ENCODE assay signal across 18 cellular contexts in the genomic region with DNA sequence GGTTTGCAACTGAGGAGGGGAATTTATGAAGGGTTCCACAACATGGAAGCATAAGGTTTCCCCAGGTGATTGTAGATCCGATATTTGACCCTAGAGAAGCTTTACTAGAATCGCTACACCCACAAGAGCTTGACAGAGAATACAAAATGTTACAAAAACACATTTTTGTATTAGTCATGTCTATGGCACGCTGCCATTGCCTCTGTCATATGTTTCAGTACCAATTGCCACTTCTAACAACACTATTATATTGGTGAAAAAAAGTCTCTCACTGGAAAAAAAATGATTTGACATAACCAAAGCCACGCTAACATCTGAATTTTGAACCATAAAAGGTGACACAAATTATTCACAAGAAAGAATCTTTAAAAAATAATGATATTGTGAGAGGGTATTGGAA.
A peak's percentile ranks its signal among the peaks of the same experiment; 100 is the strongest.
DNase-seq lines count a peak whose midpoint lies in the region; ATAC-seq and TF ChIP-seq lines count a peak whose summit lies in the region.
"Had no signal": no experiment of that assay in that cellular context is flagged by ENCODE, and none has a peak within 500 bp of the region (broad histone marks: within the 10 kb centered on the region; RNA-seq: fewer than 3 reads in every experiment).

No MANE protein-coding gene starts in this region.

- intact Hi-C loops in IMR-90 (cut with micrococcal nuclease), result no loop called here
- intact Hi-C loops in body of pancreas (cut with DNase I), result no loop called here
- intact Hi-C loops in right lobe of liver (cut with DNase I), result no loop called here
- intact Hi-C loops in activated CD4-positive, alpha-beta memory T cell treated with anti-CD3 and anti-CD28 coated beads for 36 hours (cut with micrococcal nuclease), result no loop called here

- DNase-seq in IMR-90, result peak; percentile 41
- DNase-seq in body of pancreas, result peak in 3 of 4 donors; percentile 10 to 20 (median 18)
- peak in 1 of 3 donors; percentile 49 for DNase-seq in right lobe of liver
- no peak for DNase-seq in activated naive CD4-positive, alpha-beta T cell treated with anti-CD3 and anti-CD28 coated beads, Interleukin-2, amount 10 ng/mL, durations not matched to agents 7 days and 5 days
- no peak for DNase-seq in WTC11 (ENCODE audit: low spot score)
- DNase-seq in activated CD4-positive, alpha-beta memory T cell treated with anti-CD3 and anti-CD28 coated beads for 36 hours, result no peak
- DNase-seq in putamen (ENCODE audit: low spot score), result no peak
- DNase-seq: activated CD4-positive, alpha-beta T cell treated with anti-CD3 and anti-CD28 coated beads for 36 hours; GDM1; midbrain; NCI-H1105 treated with DMSO at 0.1 percent for 48 hours; uterus had no signal

- no peak overlapping the region for H2AK9ac ChIP-seq in IMR-90 (replicated peaks; ENCODE audit: low read depth, low read length, poor library complexity)

- H2BK120ac ChIP-seq in IMR-90 (ENCODE audit: low read depth, low read length), result no peak overlapping the region

- TF ChIP-seq POLR2A in IMR-90 (IDR thresholded peaks at IDR 0.05; ENCODE audit: low read depth, low read length) (no peak), body of pancreas (IDR thresholded peaks at IDR 0.05) (no peak), right lobe of liver (IDR thresholded peaks at IDR 0.05) (no peak)

- H3K4me3 ChIP-seq in ACC112 (ENCODE audit: low read depth, low read length) (peak overlapping the region; percentile 11; the same call in 1 of the 2 replicates), IMR-90 (ENCODE audit: insufficient read depth, low read depth, low read length) (no peak overlapping the region), body of pancreas (no peak overlapping the region), right lobe of liver (no peak overlapping the region)
- H3K4me3 ChIP-seq: BLaER1, coronary artery, heart left ventricle, psoas muscle, uterus had no signal

- H3K9me3 Mint-ChIP-seq in activated naive CD4-positive, alpha-beta T cell treated with anti-CD3 and anti-CD28 coated beads, Interleukin-2, amount 10 ng/mL, durations not matched to agents 7 days and 5 days, result no peaks in the 10 kb centered on the region
- no peaks in the 10 kb centered on the region for H3K9me3 Mint-ChIP-seq in WTC11
- H3K9me3 Mint-ChIP-seq in activated CD4-positive, alpha-beta memory T cell treated with anti-CD3 and anti-CD28 coated beads for 36 hours, result no peaks in the 10 kb centered on the region
- H3K9me3 Mint-ChIP-seq: activated T-helper 1 cell treated with anti-CD3 and anti-CD28 coated beads, Interleukin-12 subunit alpha, Interleukin-12 subunit beta, Interleukin-2, Interleukin-4 antibody, amounts not matched to agents 30 ng/mL and 10 ng/mL and 1 ng/mL, durations not matched to agents 14 hours and 24 hours and 36 hours had no signal

- no peak overlapping the region for H3K27ac Mint-ChIP-seq in activated naive CD4-positive, alpha-beta T cell treated with anti-CD3 and anti-CD28 coated beads, Interleukin-2, amount 10 ng/mL, durations not matched to agents 7 days and 5 days
- H3K27ac Mint-ChIP-seq in WTC11, result no peak overlapping the region
- H3K27ac Mint-ChIP-seq in activated CD4-positive, alpha-beta memory T cell treated with anti-CD3 and anti-CD28 coated beads for 36 hours, result no peak overlapping the region
- H3K27ac Mint-ChIP-seq: activated CD4-positive, alpha-beta T cell treated with anti-CD3 and anti-CD28 coated beads for 36 hours; activated T-helper 1 cell treated with anti-CD3 and anti-CD28 coated beads, Interleukin-12 subunit alpha, Interleukin-12 subunit beta, Interleukin-2, Interleukin-4 antibody, amounts not matched to agents 30 ng/mL and 10 ng/mL and 1 ng/mL, durations not matched to agents 14 hours and 24 hours and 36 hours had no signal

- H3K9me3 ChIP-seq in IMR-90 (ENCODE audit: control insufficient read depth, insufficient read depth, low read length) (no peaks in the 10 kb centered on the region), body of pancreas (no peaks in the 10 kb centered on the region), right lobe of liver (no peaks in the 10 kb centered on the region)
- H3K9me3 ChIP-seq: BLaER1, psoas muscle, uterus had no signal

- no peak for TF ChIP-seq CTCF in IMR-90 (conservative IDR thresholded peaks at IDR 0.05; ENCODE audit: low read depth, low read length)
- no peak for TF ChIP-seq CTCF in body of pancreas (IDR thresholded peaks at IDR 0.05)
- no peak for TF ChIP-seq CTCF in right lobe of liver (IDR thresholded peaks at IDR 0.05)
- TF ChIP-seq CTCF in WTC11 (IDR thresholded peaks at IDR 0.05), result no peak

- H3K79me1 ChIP-seq in IMR-90 (ENCODE audit: low read depth in 1 of 2, low read length in 2 of 2), result no peaks in the 10 kb centered on the region

- H3K4me1 ChIP-seq in ACC112 (ENCODE audit: control insufficient read depth, insufficient read depth, low read length, unreplicated experiment), result peaks cover 14% of the 10 kb centered on the region
- H3K4me1 ChIP-seq in IMR-90 (ENCODE audit: control insufficient read depth, insufficient read depth, low read length), result no peaks in the 10 kb centered on the region
- H3K4me1 ChIP-seq in body of pancreas, result no peaks in the 10 kb centered on the region
- H3K4me1 ChIP-seq in right lobe of liver, result peaks cover 0 to 6% (median 0%) of the 10 kb centered on the region in 4 donors
- H3K4me1 ChIP-seq: BLaER1, psoas muscle, uterus had no signal

- H3K27me3 Mint-ChIP-seq in activated naive CD4-positive, alpha-beta T cell treated with anti-CD3 and anti-CD28 coated beads, Interleukin-2, amount 10 ng/mL, durations not matched to agents 7 days and 5 days, result no peaks in the 10 kb centered on the region
- no peaks in the 10 kb centered on the region for H3K27me3 Mint-ChIP-seq in WTC11 (ENCODE audit: low read depth)
- H3K27me3 Mint-ChIP-seq in activated CD4-positive, alpha-beta memory T cell treated with anti-CD3 and anti-CD28 coated beads for 36 hours, result no peaks in the 10 kb centered on the region
- H3K27me3 Mint-ChIP-seq: activated CD4-positive, alpha-beta T cell treated with anti-CD3 and anti-CD28 coated beads for 36 hours had no signal

- no peak overlapping the region for H3K4me3 Mint-ChIP-seq in activated naive CD4-positive, alpha-beta T cell treated with anti-CD3 and anti-CD28 coated beads, Interleukin-2, amount 10 ng/mL, durations not matched to agents 7 days and 5 days
- H3K4me3 Mint-ChIP-seq in WTC11, result no peak overlapping the region
- H3K4me3 Mint-ChIP-seq in activated CD4-positive, alpha-beta memory T cell treated with anti-CD3 and anti-CD28 coated beads for 36 hours, result no peak overlapping the region
- H3K4me3 Mint-ChIP-seq: activated CD4-positive, alpha-beta T cell treated with anti-CD3 and anti-CD28 coated beads for 36 hours; activated T-helper 1 cell treated with anti-CD3 and anti-CD28 coated beads, Interleukin-12 subunit alpha, Interleukin-12 subunit beta, Interleukin-2, Interleukin-4 antibody, amounts not matched to agents 30 ng/mL and 10 ng/mL and 1 ng/mL, durations not matched to agents 14 hours and 24 hours and 36 hours had no signal

- no peak overlapping the region for H3K23ac ChIP-seq in IMR-90 (ENCODE audit: low read depth, low read length)

- no peak overlapping the region for H3K56ac ChIP-seq in IMR-90 (ENCODE audit: extremely low read depth, insufficient read depth, low read length)

- no peak overlapping the region for H2AK5ac ChIP-seq in IMR-90 (ENCODE audit: low read depth, low read length)

- no peaks in the 10 kb centered on the region for H3K9me1 ChIP-seq in IMR-90 (ENCODE audit: insufficient read depth, low read length)

- no peak for TF ChIP-seq RAD21 in IMR-90 (IDR thresholded peaks at IDR 0.05; ENCODE audit: low read length)

- no peak overlapping the region for H3K18ac ChIP-seq in IMR-90 (ENCODE audit: low read depth, low read length)

- H4K5ac ChIP-seq in IMR-90 (ENCODE audit: low read depth, low read length), result no peak overlapping the region

- H3K27me3 ChIP-seq in ACC112 (ENCODE audit: insufficient read depth, low read length) (no peaks in the 10 kb centered on the region), IMR-90 (ENCODE audit: control insufficient read depth, insufficient read depth, low read length) (no peaks in the 10 kb centered on the region), body of pancreas (no peaks in the 10 kb centered on the region), right lobe of liver (no peaks in the 10 kb centered on the region)
- H3K27me3 ChIP-seq: BLaER1, heart left ventricle, uterus had no signal

- H2BK20ac ChIP-seq in IMR-90 (ENCODE audit: low read depth, low read length), result no peak overlapping the region

- no peaks in the 10 kb centered on the region for H3K4me1 Mint-ChIP-seq in activated naive CD4-positive, alpha-beta T cell treated with anti-CD3 and anti-CD28 coated beads, Interleukin-2, amount 10 ng/mL, durations not matched to agents 7 days and 5 days
- H3K4me1 Mint-ChIP-seq in WTC11, result peaks cover 8% of the 10 kb centered on the region
- no peaks in the 10 kb centered on the region for H3K4me1 Mint-ChIP-seq in activated CD4-positive, alpha-beta memory T cell treated with anti-CD3 and anti-CD28 coated beads for 36 hours (ENCODE audit: low read depth)
- H3K4me1 Mint-ChIP-seq: activated CD4-positive, alpha-beta T cell treated with anti-CD3 and anti-CD28 coated beads for 36 hours had no signal

- no peaks in the 10 kb centered on the region for H4K20me1 ChIP-seq in IMR-90 (ENCODE audit: insufficient read depth, low read length)
- H4K20me1 ChIP-seq: BLaER1 had no signal

- H3K36me3 Mint-ChIP-seq in activated naive CD4-positive, alpha-beta T cell treated with anti-CD3 and anti-CD28 coated beads, Interleukin-2, amount 10 ng/mL, durations not matched to agents 7 days and 5 days, result no peaks in the 10 kb centered on the region
- H3K36me3 Mint-ChIP-seq in WTC11, result no peaks in the 10 kb centered on the region; the same call in 1 of the 2 replicates
- H3K36me3 Mint-ChIP-seq in activated CD4-positive, alpha-beta memory T cell treated with anti-CD3 and anti-CD28 coated beads for 36 hours, result no peaks in the 10 kb centered on the region

- H4K8ac ChIP-seq in IMR-90 (ENCODE audit: low read depth in 2 of 2, low read length in 2 of 2), result no peak overlapping the region

- no peak for ATAC-seq in IMR-90 (ENCODE audit: low read depth)
- no peak for ATAC-seq in body of pancreas
- peak; percentile 36 to 90 (median 76) for ATAC-seq in right lobe of liver
- no peak for ATAC-seq in WTC11
- ATAC-seq: activated CD4-positive, alpha-beta T cell treated with anti-CD3 and anti-CD28 coated beads for 36 hours; psoas muscle had no signal

- H3K36me3 ChIP-seq in ACC112 (ENCODE audit: insufficient read depth, low read length) (0 out of 2 replicates have a peak, but pooled peaks cover 3% of the 10 kb centered on the region), IMR-90 (ENCODE audit: control insufficient read depth, insufficient read depth, low read length) (no peaks in the 10 kb centered on the region), body of pancreas (replicated peaks in 1 of 2; ENCODE audit: insufficient read depth in 1 of 2, low read depth in 2 of 2) (no peaks in the 10 kb centered on the region), right lobe of liver (peaks cover 0 to 2% (median 0%) of the 10 kb centered on the region in 4 donors)
- H3K36me3 ChIP-seq: BLaER1, heart left ventricle, uterus had no signal

- CTCF ChIA-PET in IMR-90 (lab: Yijun Ruan, JAX) (interaction anchor here (2.2 kb wide), 1 partner anchor 21 kb away, joined by 5 read pairs; no protein-coding TSS in a partner anchor), WTC11 (lab: Charles Lee) (no interaction called here)
- CTCF ChIA-PET in activated naive CD4-positive, alpha-beta T cell treated with anti-CD3 and anti-CD28 coated beads, Interleukin-2, amount 10 ng/mL, durations not matched to agents 7 days and 5 days (lab: Charles Lee), result no interaction called here
- CTCF ChIA-PET in activated CD4-positive, alpha-beta memory T cell treated with anti-CD3 and anti-CD28 coated beads for 36 hours (lab: Charles Lee), result no interaction called here

- dilution Hi-C loops in IMR-90 (cut with HindIII; ENCODE audit: low sequenced_read_pairs, unreplicated experiment), result no loop called here

- in situ Hi-C loops in IMR-90 (cut with MboI; ENCODE audit: low sequenced_read_pairs), result no loop called here

- H2BK5ac ChIP-seq in IMR-90 (ENCODE audit: low read depth, low read length, poor library complexity, severe bottlenecking), result no peak overlapping the region

- no peak overlapping the region for H3K14ac ChIP-seq in IMR-90 (replicated peaks; ENCODE audit: low read depth, low read length)

- WGBS in IMR-90 (ENCODE audit: extremely low coverage in 2 of 2, insufficient read length in 1 of 2), 2 experiments, result no CpG with 5 or more reads among the region's 4 CpGs
- 77 to 80% methylated on average over 4 of the region's 4 CpGs for WGBS in body of pancreas, 2 donors
- WGBS in right lobe of liver (ENCODE audit: insufficient coverage, low coverage, low lambda C conversion rate, missing lambda C conversion rate), result 43% methylated on average over 4 of the region's 4 CpGs

- no peaks in the 10 kb centered on the region for H3K79me2 ChIP-seq in ACC112 (ENCODE audit: control insufficient read depth, insufficient read depth, low read length, unreplicated experiment)

- H2BK15ac ChIP-seq in IMR-90 (ENCODE audit: low read depth, low read length), result no peak overlapping the region

- H3K4me2 ChIP-seq in IMR-90 (ENCODE audit: low read depth, low read length), result no peak overlapping the region
- H3K4me2 ChIP-seq: BLaER1 had no signal

- POLR2A ChIA-PET in IMR-90 (lab: Charles Lee; ENCODE audit: unreplicated experiment) (no interaction called here), WTC11 (lab: Charles Lee) (no interaction called here)
- POLR2A ChIA-PET in activated CD4-positive, alpha-beta memory T cell treated with anti-CD3 and anti-CD28 coated beads for 36 hours (lab: Charles Lee), result no interaction called here

- no peak overlapping the region for H2AFZ ChIP-seq in ACC112 (ENCODE audit: low read length, unreplicated experiment)
- no peak overlapping the region for H2AFZ ChIP-seq in IMR-90 (replicated peaks; ENCODE audit: low read length, poor library complexity)

- BruUV-seq in IMR-90 (replicated peaks; lab: Mats Ljungman, UMichigan), result no TSS peak

- H3K27ac ChIP-seq in ACC112 (ENCODE audit: low read depth, low read length) (no peak overlapping the region), IMR-90 (ENCODE audit: insufficient read depth, low read length) (no peak overlapping the region), body of pancreas (no peak overlapping the region), right lobe of liver (peak overlapping the region; percentile 20 to 68 (median 63))
- H3K27ac ChIP-seq: BLaER1, coronary artery, psoas muscle, uterus had no signal

- H3K9ac ChIP-seq in IMR-90 (ENCODE audit: low read depth, low read length), result no peak overlapping the region
- H3K9ac ChIP-seq: BLaER1 had no signal

- H3K4ac ChIP-seq in IMR-90 (ENCODE audit: low read depth, low read length), result no peak overlapping the region

- no peak overlapping the region for H4K91ac ChIP-seq in IMR-90 (ENCODE audit: insufficient read depth, low read depth, low read length)

Comparison
In these comparisons a context has a peak if more than half of its experiments do, and no peak if none do; other contexts are left out.
1. H3K27ac ChIP-seq: peak in right lobe of liver (3 of 3); none in ACC112 (single experiment), IMR-90 (single experiment) and body of pancreas (0 of 4).
2. ATAC-seq: peak in right lobe of liver (4 of 4); none in IMR-90 (single experiment), body of pancreas (single experiment) and WTC11 (single experiment).
3. DNase-seq: peak in IMR-90 (single experiment) and body of pancreas (3 of 4); none in activated naive CD4-positive, alpha-beta T cell treated with anti-CD3 and anti-CD28 coated beads, Interleukin-2, amount 10 ng/mL, durations not matched to agents 7 days and 5 days (single experiment), WTC11 (single experiment), activated CD4-positive, alpha-beta memory T cell treated with anti-CD3 and anti-CD28 coated beads for 36 hours (single experiment) and putamen (single experiment).